Comparison of ENCODE assay signal across 8 cellular contexts in the genomic region with DNA sequence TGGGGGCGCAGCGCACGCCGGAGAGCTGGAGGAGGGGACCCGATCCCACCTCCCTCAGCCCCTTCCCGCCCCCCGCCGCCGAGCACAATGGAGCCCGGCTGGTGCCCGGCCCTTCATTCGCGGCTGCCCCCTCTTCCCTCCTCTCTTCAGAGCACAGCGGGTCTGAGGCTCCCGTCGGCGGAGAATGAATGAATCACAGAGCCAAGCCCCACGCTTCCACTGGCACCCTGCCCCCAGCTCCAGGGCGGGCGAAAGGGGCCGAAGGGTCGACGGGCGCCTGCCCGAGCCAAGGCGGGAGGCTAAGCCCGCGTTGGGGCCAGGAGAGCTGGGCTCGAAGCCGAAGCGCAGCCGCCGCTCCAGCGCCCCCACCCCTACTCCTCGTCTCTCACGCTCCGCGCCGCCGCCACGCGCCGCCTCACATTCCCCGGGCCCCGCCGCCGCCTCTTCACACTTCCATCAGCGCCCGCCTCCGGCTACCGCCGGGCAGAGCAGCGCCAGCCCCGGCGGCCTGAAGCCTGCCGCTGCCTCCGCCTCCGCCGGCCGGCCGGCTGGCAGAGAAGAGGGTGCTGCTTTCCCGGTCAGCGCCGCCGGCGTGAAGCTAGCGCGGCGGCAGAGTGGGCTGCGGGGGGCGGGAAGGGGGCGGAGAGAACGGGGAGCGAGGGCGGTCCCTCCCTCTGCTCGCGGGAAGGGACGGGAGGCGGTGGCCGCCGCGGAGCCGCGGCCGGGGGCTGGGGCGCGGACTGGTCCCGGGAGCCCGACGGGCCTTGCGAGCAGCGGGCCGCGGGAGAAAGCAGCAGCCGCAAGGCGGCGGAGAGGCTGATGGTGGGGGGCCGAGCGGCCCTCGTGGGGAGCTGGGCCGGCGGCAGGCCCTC. TPM values are rescaled to one million over a fixed set of nuclear protein-coding genes. Genes with fewer than 3 reads are reported as not detected.
DNase-seq lines count a peak whose midpoint lies in the region; ATAC-seq and TF ChIP-seq lines count a peak whose summit lies in the region.

A gene with protein sequence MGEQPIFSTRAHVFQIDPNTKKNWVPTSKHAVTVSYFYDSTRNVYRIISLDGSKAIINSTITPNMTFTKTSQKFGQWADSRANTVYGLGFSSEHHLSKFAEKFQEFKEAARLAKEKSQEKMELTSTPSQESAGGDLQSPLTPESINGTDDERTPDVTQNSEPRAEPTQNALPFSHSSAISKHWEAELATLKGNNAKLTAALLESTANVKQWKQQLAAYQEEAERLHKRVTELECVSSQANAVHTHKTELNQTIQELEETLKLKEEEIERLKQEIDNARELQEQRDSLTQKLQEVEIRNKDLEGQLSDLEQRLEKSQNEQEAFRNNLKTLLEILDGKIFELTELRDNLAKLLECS (minus strand): TSS at position 616 of the 872 bp plus-strand sequence. CDS start 1,360 bp downstream, outside the sequence.

- H3K27ac ChIP-seq in GM23248 (peak within 1 kb of the TSS; percentile 78), KMS-11 (peak within 1 kb of the TSS; percentile 89), parathyroid adenoma (peak within 1 kb of the TSS; percentile 96), transverse colon (peak within 1 kb of the TSS; percentile 88 to 96 (median 94))

- H3K79me2 ChIP-seq in GM23248 (ENCODE audit: insufficient read depth), result peaks cover 43% of the 10 kb centered on the region
- H3K79me2 ChIP-seq in KMS-11 (ENCODE audit: insufficient read depth, low read depth), result peaks cover 42% of the 10 kb centered on the region; the same call in 1 of the 2 replicates
- H3K79me2 ChIP-seq in parathyroid adenoma, result no peaks in the 10 kb centered on the region

- WGBS in GM23248 (ENCODE audit: low coverage in 1 of 2, low lambda C conversion rate in 2 of 2, missing lambda C conversion rate in 2 of 2), 2 experiments, result 1% methylated on average over 25 to 77 of the region's 102 CpGs
- 1% methylated on average over 70 of the region's 102 CpGs; no CpG with 5 or more reads in 1 of the 2 donors for WGBS in transverse colon (ENCODE audit: low coverage in 1 of 2), 2 donors

- TF ChIP-seq EP300 in transverse colon (IDR thresholded peaks at IDR 0.05; ENCODE audit: low read depth), result no peak

- TF ChIP-seq POLR2A in transverse colon (IDR thresholded peaks at IDR 0.05), result no peak

- H3K4me2 ChIP-seq in GM23248 (ENCODE audit: unreplicated experiment) (peak within 1 kb of the TSS; percentile 95), KMS-11 (peak within 1 kb of the TSS; percentile 67), parathyroid adenoma (ENCODE audit: low read length) (peak within 1 kb of the TSS; percentile 80)

- no peaks in the 10 kb centered on the region for H3K36me3 ChIP-seq in ES-I3 (ENCODE audit: insufficient read depth, low read length)
- no peaks in the 10 kb centered on the region for H3K36me3 ChIP-seq in GM23248 (ENCODE audit: low read depth)
- no peaks in the 10 kb centered on the region for H3K36me3 ChIP-seq in KMS-11 (ENCODE audit: insufficient read depth)
- H3K36me3 ChIP-seq in parathyroid adenoma (ENCODE audit: control insufficient read depth, insufficient read depth, low read length), result no peaks in the 10 kb centered on the region
- no peaks in the 10 kb centered on the region for H3K36me3 ChIP-seq in transverse colon

- H3K4me1 ChIP-seq in ES-I3 (ENCODE audit: insufficient read depth, low read length) (peaks cover 31% of the 10 kb centered on the region), GM23248 (ENCODE audit: insufficient read depth) (peaks cover 21% of the 10 kb centered on the region), KMS-11 (ENCODE audit: low read depth, poor library complexity, severe bottlenecking) (peaks cover 45% of the 10 kb centered on the region), parathyroid adenoma (peaks cover 3% of the 10 kb centered on the region), transverse colon (peaks cover 0 to 19% (median 12%) of the 10 kb centered on the region in 4 donors)

- intact Hi-C loops in head of caudate nucleus (cut with DNase I) (no loop called here), transverse colon (cut with DNase I; ENCODE audit: low total_unique reads) (no loop called here)

- no peaks in the 10 kb centered on the region for H3K9me2 ChIP-seq in GM23248 (ENCODE audit: insufficient read depth)

- peaks cover 47% of the 10 kb centered on the region for H3K4me1 Mint-ChIP-seq in activated naive CD8-positive, alpha-beta T cell treated with anti-CD3 and anti-CD28 coated beads for 36 hours

- H2AFZ ChIP-seq in GM23248, result peak within 1 kb of the TSS; percentile 88
- H2AFZ ChIP-seq in KMS-11 (ENCODE audit: low read depth), result peak within 1 kb of the TSS; percentile 61
- H2AFZ ChIP-seq in parathyroid adenoma, result peak within 1 kb of the TSS; percentile 96

- 0 out of 2 replicates have a peak, but pooled peaks cover 6% of the 10 kb centered on the region for H3F3A ChIP-seq in GM23248 (ENCODE audit: insufficient read depth)

- peak; percentile 84 for ATAC-seq in SK-N-SH treated with all-trans-retinoic acid at 6 μM for 48 hours

- H3K27ac Mint-ChIP-seq in activated naive CD8-positive, alpha-beta T cell treated with anti-CD3 and anti-CD28 coated beads for 36 hours, result peak within 1 kb of the TSS; percentile 98

- in situ Hi-C loops in GM23248 (cut with MboI), result no loop called here
- in situ Hi-C loops in transverse colon (cut with MboI; ENCODE audit: low pct_ligation_motif_present in 1 of 4, low pct_unique_long_range_greater_than_20kb in 1 of 4, low sequenced_read_pairs in 3 of 4), result no loop called here

- peaks cover 14% of the 10 kb centered on the region for H3K36me3 Mint-ChIP-seq in activated naive CD8-positive, alpha-beta T cell treated with anti-CD3 and anti-CD28 coated beads for 36 hours

- H3K9me3 ChIP-seq in ES-I3 (ENCODE audit: control insufficient read depth, insufficient read depth, low read length) (no peaks in the 10 kb centered on the region), GM23248 (ENCODE audit: low read depth) (no peaks in the 10 kb centered on the region), parathyroid adenoma (ENCODE audit: control insufficient read depth, low read length) (no peaks in the 10 kb centered on the region), transverse colon (no peaks in the 10 kb centered on the region)

- H3K4me3 ChIP-seq in GM23248 (peak within 1 kb of the TSS; percentile 84), KMS-11 (IDR thresholded peaks at IDR 0.05; ENCODE audit: insufficient read depth, low read depth, low read length) (peak within 1 kb of the TSS; percentile 66), parathyroid adenoma (ENCODE audit: low read depth, low read length) (peak within 1 kb of the TSS; percentile 67), transverse colon (peak within 1 kb of the TSS; percentile 64 to 79 (median 70))

- DNase-seq in GM23248 (peak; percentile 87), head of caudate nucleus (peak; percentile 30 to 89 (median 78)), transverse colon (peak; percentile 79)
- peak; percentile 79 for DNase-seq in activated naive CD8-positive, alpha-beta T cell treated with anti-CD3 and anti-CD28 coated beads for 36 hours

- H3K9me3 Mint-ChIP-seq in activated naive CD8-positive, alpha-beta T cell treated with anti-CD3 and anti-CD28 coated beads for 36 hours, result peaks cover 2% of the 10 kb centered on the region

- no peak for TF ChIP-seq CTCF in KMS-11 (conservative IDR thresholded peaks at IDR 0.05; ENCODE audit: low read depth, low read length)
- TF ChIP-seq CTCF in parathyroid adenoma (IDR thresholded peaks at IDR 0.05), result no peak
- peak in 1 of 5 experiments; percentile 22 for TF ChIP-seq CTCF in transverse colon (IDR thresholded peaks at IDR 0.05)

- no peaks in the 10 kb centered on the region for H3K27me3 ChIP-seq in GM23248 (replicated peaks; ENCODE audit: insufficient read depth)
- H3K27me3 ChIP-seq in KMS-11 (ENCODE audit: insufficient read depth, low read depth), result no peaks in the 10 kb centered on the region
- no peaks in the 10 kb centered on the region for H3K27me3 ChIP-seq in parathyroid adenoma (ENCODE audit: control insufficient read depth, insufficient read depth, low read length)
- H3K27me3 ChIP-seq in transverse colon, result peaks cover 35% of the 10 kb centered on the region

- H3K27me3 Mint-ChIP-seq in activated naive CD8-positive, alpha-beta T cell treated with anti-CD3 and anti-CD28 coated beads for 36 hours, result peaks cover 26% of the 10 kb centered on the region

- H3K9ac ChIP-seq in ES-I3 (ENCODE audit: low read depth, low read length), result peak within 1 kb of the TSS; percentile 73
- peak within 1 kb of the TSS; percentile 87 for H3K9ac ChIP-seq in GM23248
- peak within 1 kb of the TSS; percentile 89 for H3K9ac ChIP-seq in KMS-11
- peak within 1 kb of the TSS; percentile 85 for H3K9ac ChIP-seq in parathyroid adenoma

- H4K20me1 ChIP-seq in GM23248 (ENCODE audit: insufficient read depth) (no peaks in the 10 kb centered on the region), KMS-11 (ENCODE audit: insufficient read depth) (no peaks in the 10 kb centered on the region)

- peak within 1 kb of the TSS; percentile 94 for H3K4me3 Mint-ChIP-seq in activated naive CD8-positive, alpha-beta T cell treated with anti-CD3 and anti-CD28 coated beads for 36 hours

TF ChIP-seq in SK-N-SH treated with all-trans-retinoic acid at 6 μM for 48 hours, 23 proteins besides CTCF, POLR2A, EP300 and RAD21:
- TF ChIP-seq TOX (CRISPR knock-in tag; IDR thresholded peaks at IDR 0.05; ENCODE audit: borderline replicate concordance) (no peak), GLIS3 (CRISPR knock-in tag; IDR thresholded peaks at IDR 0.05) (0 out of 2 replicates have a peak, but pooled peaks have one; percentile 37)

RNA-seq across cellular contexts. Expression of the gene that starts here (rescaled TPM):
- total RNA-seq in GM23248 (2014; rRNA removed; shearing (Covaris generic)), result 6.1 and 11.1 TPM in 2 replicates
- polyA plus RNA-seq in GM23248 (2016; fragmentation: Nextera tagmentation; extraction: Ambion mirVana), result 4.7 and 5.3 TPM in 2 replicates
- total RNA-seq in activated naive CD8-positive, alpha-beta T cell treated with anti-CD3 and anti-CD28 coated beads for 36 hours, result 10 to 100 TPM; 12.8 to 13.0 TPM
- total RNA-seq in transverse colon, result 10 to 100 TPM in 1 of 4 donors, 1 to 10 TPM in 2, not detected in 1; 3.3 to 73.2 (median 4.0) TPM

Comparison
In these comparisons a context has a peak if more than half of its experiments do, and no peak if none do; other contexts are left out.
1. Peak in every context shown above with its lines: DNase-seq, ATAC-seq, H3K4me3 ChIP-seq and H3K27ac ChIP-seq.